ENCODE assay signal across 27 cellular contexts in the genomic region with DNA sequence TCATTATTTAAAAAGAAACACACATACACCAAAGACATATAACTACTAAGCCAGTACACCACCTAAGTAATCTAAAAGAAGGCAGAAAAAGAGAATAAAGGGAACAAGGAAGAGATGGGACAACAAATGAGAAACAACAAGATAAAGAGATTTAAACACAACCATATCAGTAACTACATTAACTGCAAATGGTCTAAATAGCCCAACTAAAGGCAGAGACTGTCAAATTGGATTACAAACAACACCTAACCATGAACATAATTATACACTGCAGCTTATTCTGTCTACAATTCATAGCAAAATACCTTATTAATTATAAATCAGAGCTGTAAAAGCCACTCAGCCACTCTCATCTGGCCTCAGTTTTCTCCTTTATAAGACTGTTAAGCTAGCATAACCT.
"Had no signal": no experiment of that assay in that cellular context is flagged by ENCODE, and none has a peak within 500 bp of the region (broad histone marks: within the 10 kb centered on the region; RNA-seq: fewer than 3 reads in every experiment).

No MANE protein-coding gene starts in this region.

- H3K36me3 ChIP-seq: brain microvascular endothelial cell had no signal

- H3K27ac ChIP-seq: brain microvascular endothelial cell had no signal

- H3K9me3 Mint-ChIP-seq: effector memory CD8-positive, alpha-beta T cell had no signal

- H3K27me3 ChIP-seq: brain microvascular endothelial cell had no signal

- H3K27me3 Mint-ChIP-seq: activated CD4-positive, alpha-beta memory T cell treated with anti-CD3 and anti-CD28 coated beads, Interleukin-2, amount 10 ng/mL, durations not matched to agents 7 days and 5 days; activated CD4-positive, alpha-beta T cell treated with anti-CD3 and anti-CD28 coated beads, Interleukin-2, amount 10 ng/mL, durations not matched to agents 7 days and 5 days; activated naive CD8-positive, alpha-beta T cell; activated T-helper 17 cell treated with anti-CD3 and anti-CD28 coated beads, Interleukin-2, amount 50 U/mL, for 72 hours; central memory CD8-positive, alpha-beta T cell; effector memory CD8-positive, alpha-beta T cell had no signal

- ATAC-seq: activated T-cell treated with anti-CD3 and anti-CD28 coated beads, Interleukin-2, amount 50 U/mL, for 4 hours; activated T-helper 17 cell treated with anti-CD3 and anti-CD28 coated beads, Interleukin-2, amount 50 U/mL, for 72 hours; effector memory CD8-positive, alpha-beta T cell; esophagus mucosa; WTC11 had no signal

- H3K4me3 Mint-ChIP-seq: activated CD4-positive, alpha-beta memory T cell treated with anti-CD3 and anti-CD28 coated beads, Interleukin-2, amount 10 ng/mL, durations not matched to agents 7 days and 5 days; activated CD4-positive, alpha-beta T cell treated with anti-CD3 and anti-CD28 coated beads, Interleukin-2, amount 10 ng/mL, durations not matched to agents 7 days and 5 days; activated naive CD8-positive, alpha-beta T cell; activated T-cell treated with anti-CD3 and anti-CD28 coated beads, Interleukin-2, amount 50 U/mL, for 4 hours; activated T-helper 17 cell treated with anti-CD3 and anti-CD28 coated beads, Interleukin-2, amount 50 U/mL, for 72 hours; central memory CD8-positive, alpha-beta T cell; effector memory CD8-positive, alpha-beta T cell; WTC11 had no signal

- H3K27ac Mint-ChIP-seq: activated CD4-positive, alpha-beta memory T cell treated with anti-CD3 and anti-CD28 coated beads, Interleukin-2, amount 10 ng/mL, durations not matched to agents 7 days and 5 days; activated CD4-positive, alpha-beta T cell treated with anti-CD3 and anti-CD28 coated beads, Interleukin-2, amount 10 ng/mL, durations not matched to agents 7 days and 5 days; activated naive CD8-positive, alpha-beta T cell; activated T-helper 17 cell treated with anti-CD3 and anti-CD28 coated beads, Interleukin-2, amount 50 U/mL, for 72 hours; effector memory CD8-positive, alpha-beta T cell; WTC11 had no signal

- DNase-seq: activated CD4-positive, alpha-beta memory T cell treated with anti-CD3 and anti-CD28 coated beads, Interleukin-2, amount 10 ng/mL, durations not matched to agents 7 days and 5 days; activated CD4-positive, alpha-beta T cell treated with anti-CD3 and anti-CD28 coated beads for 1 hour; activated CD4-positive, alpha-beta T cell treated with anti-CD3 and anti-CD28 coated beads for 4 hours; activated CD4-positive, alpha-beta T cell treated with anti-CD3 and anti-CD28 coated beads, Interleukin-2, amount 10 ng/mL, durations not matched to agents 7 days and 5 days; activated CD4-positive, alpha-beta T cell treated with anti-CD3 and anti-CD28 coated beads, Interleukin-2, amount 50 U/mL, for 4 hours; activated CD8-positive, alpha-beta memory T cell treated with anti-CD3 and anti-CD28 coated beads, Interleukin-2, amount 50 U/mL, for 48 hours; activated effector memory CD4-positive, alpha-beta T cell treated with Interleukin-2 at 50 U/mL for 16 hours; activated gamma-delta T cell treated with Interleukin-2 at 50 U/mL for 16 hours; activated naive CD4-positive, alpha-beta T cell treated with anti-CD3 and anti-CD28 coated beads, Interleukin-2, amount 50 U/mL, for 16 hours; activated naive CD4-positive, alpha-beta T cell treated with Interleukin-2 at 50 U/mL for 16 hours; activated T-cell treated with anti-CD3 and anti-CD28 coated beads for 4 hours; activated T-cell treated with anti-CD3 and anti-CD28 coated beads, Interleukin-2, amount 50 U/mL, for 4 hours; amniotic stem cell; anterior cingulate cortex; brain microvascular endothelial cell; cortex of kidney; dermis blood vessel endothelial cell; effector CD4-positive, alpha-beta T cell; effector memory CD8-positive, alpha-beta T cell; foreskin fibroblast; head of caudate nucleus; T-helper 2 cell had no signal
